In the genomic region with DNA sequence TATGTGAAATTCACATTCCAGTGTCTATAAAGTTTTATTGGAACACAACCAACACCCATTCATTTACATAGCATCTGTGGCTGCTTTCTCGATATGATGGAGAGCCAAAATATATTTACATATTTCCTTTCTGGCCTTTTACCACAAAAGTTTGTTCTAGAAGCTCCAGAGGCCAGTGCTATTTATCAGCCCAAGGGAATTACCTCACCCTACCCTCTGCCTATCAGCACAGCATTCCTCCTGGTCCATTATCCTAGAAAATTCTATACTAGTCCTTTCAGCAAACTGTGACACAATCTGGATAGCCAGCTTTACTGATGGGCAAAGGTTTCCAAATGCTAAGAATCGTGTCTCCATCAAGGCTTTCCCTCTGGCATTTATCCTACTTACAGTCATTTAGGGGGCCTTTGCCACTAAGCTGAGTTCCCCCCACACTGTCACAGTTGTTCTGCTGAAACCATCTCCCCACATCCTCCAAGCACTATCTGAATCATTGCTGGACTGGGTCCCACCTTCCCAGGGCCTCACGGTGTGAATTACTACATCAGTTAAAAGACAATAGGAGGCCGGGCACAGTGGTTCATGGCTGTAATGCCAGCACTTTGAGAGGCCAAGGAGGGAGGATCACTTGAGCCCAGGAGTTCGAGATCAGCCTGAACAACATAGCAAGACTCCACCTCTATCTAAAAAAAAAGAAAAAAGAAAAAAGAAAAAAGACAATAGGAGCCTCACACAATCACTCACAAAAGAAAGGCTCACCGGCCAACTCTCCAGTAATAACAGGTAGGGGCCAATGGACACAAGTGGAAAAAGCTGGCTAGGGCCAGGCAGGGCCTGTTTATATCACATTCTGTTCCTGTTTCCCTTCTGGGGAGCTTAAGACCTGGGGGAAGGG, we compare ENCODE assay signal across 11 cellular contexts. TPM values are rescaled to one million over a fixed set of nuclear protein-coding genes. Genes with fewer than 3 reads are reported as not detected.
DNase-seq lines count a peak whose midpoint lies in the region; ATAC-seq and TF ChIP-seq lines count a peak whose summit lies in the region.
"Had no signal": no experiment of that assay in that cellular context is flagged by ENCODE, and none has a peak within 500 bp of the region (broad histone marks: within the 10 kb centered on the region; RNA-seq: fewer than 3 reads in every experiment).

No MANE protein-coding gene starts in this region.

- peaks cover 65% of the 10 kb centered on the region for H3K4me1 Mint-ChIP-seq in endodermal cell
- H3K4me1 Mint-ChIP-seq: mesothelial cell of epicardium had no signal

- no peaks in the 10 kb centered on the region for H3K36me3 ChIP-seq in endodermal cell (ENCODE audit: control insufficient read depth, insufficient read depth, low read length)

- WGBS in endodermal cell (ENCODE audit: insufficient coverage in 1 of 2, insufficient read length in 1 of 2), 2 experiments = 86 to 88% methylated on average over 4 to 5 of the region's 6 CpGs

- no peaks in the 10 kb centered on the region for H3K9me3 ChIP-seq in endodermal cell (ENCODE audit: control insufficient read depth, low read length)

- no peaks in the 10 kb centered on the region for H3K27me3 Mint-ChIP-seq in endodermal cell (ENCODE audit: insufficient read depth)

- H3K27ac ChIP-seq in endodermal cell (ENCODE audit: low read depth, low read length) = no peak overlapping the region

- peaks cover 60% of the 10 kb centered on the region for H3K4me1 ChIP-seq in endodermal cell (ENCODE audit: control insufficient read depth, insufficient read depth, low read length)

- no peaks in the 10 kb centered on the region for H3K36me3 Mint-ChIP-seq in endodermal cell (ENCODE audit: low read depth)
- H3K36me3 Mint-ChIP-seq: mesothelial cell of epicardium had no signal

- TF ChIP-seq CTCF in endodermal cell (conservative IDR thresholded peaks at IDR 0.05) = no peak

- H3K9me3 Mint-ChIP-seq in endodermal cell = no peaks in the 10 kb centered on the region
- H3K9me3 Mint-ChIP-seq: mesothelial cell of epicardium had no signal

- H3K27me3 ChIP-seq in endodermal cell (ENCODE audit: control insufficient read depth, insufficient read depth, low read length, poor library complexity, severe bottlenecking) = no peaks in the 10 kb centered on the region

- H3K27ac Mint-ChIP-seq in endodermal cell = peak overlapping the region; percentile 45
- H3K27ac Mint-ChIP-seq: mesothelial cell of epicardium had no signal

- H3K9ac ChIP-seq in endodermal cell (ENCODE audit: extremely low read depth, low read length, poor library complexity, severe bottlenecking) = no peak overlapping the region

- ATAC-seq in HG03025 (IDR thresholded peaks at IDR 0.05; ENCODE audit: low FRiP score, unreplicated experiment) = no peak
- ATAC-seq in GM18520 (IDR thresholded peaks at IDR 0.05; ENCODE audit: unreplicated experiment) = no peak
- ATAC-seq: Panc1 had no signal

- peak; percentile 27 for DNase-seq in stimulated activated naive CD4-positive, alpha-beta T cell treated with Interleukin-2 at 50 U/mL for 16 hours (lab: John Stamatoyannopoulos, UW)
- no peak for DNase-seq in stimulated activated naive CD4-positive, alpha-beta T cell (lab: John Stamatoyannopoulos, UW)
- DNase-seq in LHCN-M2 (ENCODE audit: low read depth) (peak; percentile 83), endodermal cell (no peak), iPS-NIHi7 (ENCODE audit: extremely low spot score) (no peak), cerebellar cortex (ENCODE audit: low spot score) (no peak)
- DNase-seq: anterior cingulate cortex had no signal

- no peak overlapping the region for H3K4me3 ChIP-seq in endodermal cell (ENCODE audit: low read length)

- no peak overlapping the region for H3K4me3 Mint-ChIP-seq in endodermal cell
- H3K4me3 Mint-ChIP-seq: mesothelial cell of epicardium had no signal

RNA-seq across cellular contexts. Expression of a gene that starts 12.1 kb away (rescaled TPM):
- total RNA-seq in LHCN-M2 (2014; rRNA removed) (8.4 and 12.5 TPM in 2 replicates), endodermal cell (1 to 10 TPM; 1.0 to 5.2 TPM)
- 3.2 TPM for polyA plus RNA-seq in LHCN-M2 (2012)
- 0.61 TPM for polyA plus RNA-seq in endodermal cell (2013, experiment 1 of 2)
- 0.87 TPM for polyA plus RNA-seq in endodermal cell (2013, experiment 2 of 2)

RNA-seq across cellular contexts. Expression of a gene that starts 30.5 kb away (rescaled TPM):
- total RNA-seq in LHCN-M2 (2014; rRNA removed) (39.9 and 46.9 TPM in 2 replicates), endodermal cell (10 to 100 TPM; 62.4 to 63.4 TPM)
- polyA plus RNA-seq in LHCN-M2 (2012) = 37.3 TPM
- 73.3 TPM for polyA plus RNA-seq in endodermal cell (2013, experiment 1 of 2)
- 69.6 TPM for polyA plus RNA-seq in endodermal cell (2013, experiment 2 of 2)

Comparison
In these comparisons a context has a peak if more than half of its experiments do, and no peak if none do; other contexts are left out.
1. DNase-seq: peak in stimulated activated naive CD4-positive, alpha-beta T cell treated with Interleukin-2 at 50 U/mL for 16 hours (single experiment) and LHCN-M2 (single experiment); none in stimulated activated naive CD4-positive, alpha-beta T cell (0 of 6), endodermal cell (single experiment), iPS-NIHi7 (single experiment) and cerebellar cortex (single experiment).